7 cellular contexts compared by ENCODE assay signal in genomic region chr2:94583081-94583723, GRCh38.
DNase-seq lines count a peak whose midpoint lies in the region; TF ChIP-seq lines count a peak whose summit lies in the region.
"Not testable (repeated sequence)": the region's sequence is repeated elsewhere in the genome, so short reads cannot be mapped to it uniquely, and the experiment has no call there.

No MANE protein-coding gene starts in this region.

- TF ChIP-seq CTCF in astrocyte of the cerebellum (IDR thresholded peaks at IDR 0.05; ENCODE audit: low read depth, low read length, missing control alignments); left ventricle myocardium inferior (IDR thresholded peaks at IDR 0.05; ENCODE audit: borderline replicate concordance); retinal pigment epithelial cell (conservative IDR thresholded peaks at IDR 0.05; ENCODE audit: low read depth, low read length): not testable (repeated sequence)

- peak overlapping the region; percentile 36 for H3K27ac ChIP-seq in left ventricle myocardium inferior (replicated peaks)

- not testable (repeated sequence) for H3K4me1 ChIP-seq in left ventricle myocardium inferior

- peak; percentile 11 for DNase-seq in Daoy (ENCODE audit: low read depth)
- DNase-seq in HT1080 (ENCODE audit: low read depth), result peak; percentile 80
- peak; percentile 71 for DNase-seq in RPMI7951 (ENCODE audit: low read depth)
- peak; percentile 1 for DNase-seq in astrocyte of the cerebellum (ENCODE audit: low read depth)
- peak; percentile 47 for DNase-seq in dermis blood vessel endothelial cell
- DNase-seq in left ventricle myocardium inferior, result not testable (repeated sequence)
- peak; percentile 9 for DNase-seq in retinal pigment epithelial cell (ENCODE audit: low read depth)

- H3K9me3 ChIP-seq in left ventricle myocardium inferior (replicated peaks), result not testable (repeated sequence)

- in situ Hi-C loops in astrocyte of the cerebellum (cut with HindIII; ENCODE audit: low sequenced_read_pairs), result not testable (repeated sequence)

- not testable (repeated sequence) for H3K36me3 ChIP-seq in left ventricle myocardium inferior

- intact Hi-C loops in left ventricle myocardium inferior (cut with micrococcal nuclease), result not testable (repeated sequence)

- not testable (repeated sequence) for H3K4me3 ChIP-seq in astrocyte of the cerebellum (ENCODE audit: low read depth, low read length); left ventricle myocardium inferior; retinal pigment epithelial cell (ENCODE audit: low read length)

- H3K27me3 ChIP-seq in left ventricle myocardium inferior (ENCODE audit: low read depth), result not testable (repeated sequence)
